ENCODE assay signal across 8 cellular contexts in the genomic region with DNA sequence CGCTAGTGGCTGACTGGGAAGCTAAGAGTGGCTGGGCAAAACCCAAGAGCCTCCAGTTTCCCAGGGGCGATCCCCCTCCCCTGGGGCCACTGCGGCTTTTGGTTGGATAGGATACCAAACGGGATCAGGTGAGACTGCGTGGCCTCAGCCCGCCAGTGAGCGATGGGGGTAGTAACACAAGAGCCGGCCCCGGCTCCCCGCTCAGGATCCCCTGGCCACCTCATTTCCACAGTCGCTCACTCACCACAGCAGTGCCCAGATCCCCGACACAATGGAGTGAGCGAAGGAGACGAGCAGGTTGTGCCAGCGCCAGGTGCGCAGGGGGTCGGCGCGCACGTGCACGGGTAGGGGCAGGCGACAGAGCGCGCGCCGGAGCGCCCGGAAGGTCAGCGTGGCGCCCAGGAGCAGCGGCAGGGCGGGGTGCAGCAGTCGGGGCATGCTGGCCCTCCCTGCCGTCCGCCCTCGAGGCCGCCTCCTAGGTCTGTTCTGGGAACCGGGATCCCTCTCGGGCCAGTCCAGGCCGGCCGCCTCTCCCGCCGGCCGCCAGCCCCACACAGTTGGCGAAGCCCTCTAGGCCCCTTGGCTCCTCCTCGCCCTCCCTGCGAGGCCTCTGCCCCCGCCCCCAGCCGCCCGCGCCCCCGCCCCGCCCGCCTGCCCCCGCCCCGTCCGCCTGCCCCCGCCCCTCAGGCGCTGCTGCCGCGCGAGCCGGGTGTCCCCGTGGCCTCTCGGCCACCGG. TPM values are rescaled to one million over a fixed set of nuclear protein-coding genes. Genes with fewer than 3 reads are reported as not detected.
DNase-seq lines count a peak whose midpoint lies in the region; ATAC-seq and TF ChIP-seq lines count a peak whose summit lies in the region.

A gene with protein sequence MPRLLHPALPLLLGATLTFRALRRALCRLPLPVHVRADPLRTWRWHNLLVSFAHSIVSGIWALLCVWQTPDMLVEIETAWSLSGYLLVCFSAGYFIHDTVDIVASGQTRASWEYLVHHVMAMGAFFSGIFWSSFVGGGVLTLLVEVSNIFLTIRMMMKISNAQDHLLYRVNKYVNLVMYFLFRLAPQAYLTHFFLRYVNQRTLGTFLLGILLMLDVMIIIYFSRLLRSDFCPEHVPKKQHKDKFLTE (minus strand): TSS at position 574 of the 736 bp plus-strand sequence. CDS start 136 bp downstream, at position 438.

- peak within 1 kb of the TSS; percentile 84 for H3K4me3 ChIP-seq in BLaER1

- H3K4me2 ChIP-seq in BLaER1: peak within 1 kb of the TSS; percentile 100

- BruUV-seq in MCF 10A (replicated peaks; lab: Mats Ljungman, UMichigan): no TSS peak

- POLR2A ChIA-PET in MCF 10A (lab: Yijun Ruan, JAX): interaction anchor here (0.7 to 18.0 kb wide), 34 partner anchors 10 to 866 kb away, joined by 3 to 1135 read pairs (median 6); partner anchors contain the start of genes BLTP2, DHRS13, FAM222B and FLOT2

- peaks cover 76% of the 10 kb centered on the region for H3K4me1 ChIP-seq in BLaER1

- peak within 1 kb of the TSS; percentile 86 for H3K9ac ChIP-seq in BLaER1

- H3K27me3 ChIP-seq in BLaER1: no peaks in the 10 kb centered on the region

- DNase-seq in NCI-H1417 treated with DMSO at 0.1 percent for 48 hours (lab: John Stamatoyannopoulos, UW): peak; percentile 61
- DNase-seq in MCF 10A (ENCODE audit: unreplicated experiment): peak; percentile 91
- DNase-seq in iPS-NIHi7 (ENCODE audit: extremely low spot score): peak; percentile 72
- peak; percentile 71 for DNase-seq in stimulated activated CD4-positive, alpha-beta T cell treated with anti-CD3 and anti-CD28 coated beads, Interleukin-12 subunit alpha, Interleukin-12 subunit beta, amount 100 ng/mL, for 4 hours

- peak; percentile 3 for ATAC-seq in GM19438 (IDR thresholded peaks at IDR 0.05; ENCODE audit: low read depth, unreplicated experiment)
- ATAC-seq in HG03457 (IDR thresholded peaks at IDR 0.05; ENCODE audit: unreplicated experiment): no peak

- peak within 1 kb of the TSS; percentile 91 for H3K4me3 Mint-ChIP-seq in T-helper 1 cell treated with Interleukin-12 subunit alpha and Interleukin-12 subunit beta and Interleukin-4 antibody, amounts not matched to agents 30 μg/mL and 1 μg/mL, for 36 hours
- H3K4me3 Mint-ChIP-seq in MCF 10A (ENCODE audit: unreplicated experiment): peak within 1 kb of the TSS; percentile 91

- peaks cover 44% of the 10 kb centered on the region for H3K36me3 ChIP-seq in BLaER1

- CTCF ChIA-PET in MCF 10A (lab: Yijun Ruan, JAX): interaction anchor here (0.5 to 9.2 kb wide), 21 partner anchors 9 to 393 kb away, joined by 3 to 365 read pairs (median 8); partner anchors contain the start of genes FLOT2 and TRAF4

- peak within 1 kb of the TSS; percentile 87 for H3K27ac ChIP-seq in BLaER1

- no peak for TF ChIP-seq CTCF in MCF 10A (IDR thresholded peaks at IDR 0.05; ENCODE audit: unreplicated experiment)

- peak within 1 kb of the TSS; percentile 97 for H3K27ac Mint-ChIP-seq in T-helper 1 cell treated with Interleukin-12 subunit alpha and Interleukin-12 subunit beta and Interleukin-4 antibody, amounts not matched to agents 30 μg/mL and 1 μg/mL, for 36 hours
- peak within 1 kb of the TSS; percentile 99 for H3K27ac Mint-ChIP-seq in MCF 10A (ENCODE audit: low read depth, unreplicated experiment)

- H4K20me1 ChIP-seq in BLaER1: peaks cover 50% of the 10 kb centered on the region

- no peaks in the 10 kb centered on the region for H3K9me3 Mint-ChIP-seq in T-helper 1 cell treated with Interleukin-12 subunit alpha and Interleukin-12 subunit beta and Interleukin-4 antibody, amounts not matched to agents 30 μg/mL and 1 μg/mL, for 36 hours
- H3K9me3 Mint-ChIP-seq in MCF 10A (ENCODE audit: unreplicated experiment): no peaks in the 10 kb centered on the region

- peaks cover 34% of the 10 kb centered on the region for H3K36me3 Mint-ChIP-seq in T-helper 1 cell treated with Interleukin-12 subunit alpha and Interleukin-12 subunit beta and Interleukin-4 antibody, amounts not matched to agents 30 μg/mL and 1 μg/mL, for 36 hours (ENCODE audit: low read depth)
- peaks cover 63% of the 10 kb centered on the region for H3K36me3 Mint-ChIP-seq in MCF 10A (ENCODE audit: insufficient read depth, unreplicated experiment)

- H3K9me3 ChIP-seq in BLaER1: no peaks in the 10 kb centered on the region

- H3K27me3 Mint-ChIP-seq in T-helper 1 cell treated with Interleukin-12 subunit alpha and Interleukin-12 subunit beta and Interleukin-4 antibody, amounts not matched to agents 30 μg/mL and 1 μg/mL, for 36 hours (ENCODE audit: low read depth): no peaks in the 10 kb centered on the region
- no peaks in the 10 kb centered on the region for H3K27me3 Mint-ChIP-seq in MCF 10A (ENCODE audit: insufficient read depth, unreplicated experiment)

- intact Hi-C loops in MCF 10A (cut with micrococcal nuclease): loop anchor here (1.0 to 2.0 kb wide), 3 partner anchors 153 to 226 kb away; partner anchors contain the start of gene DHRS13

- peaks cover 50% of the 10 kb centered on the region for H3K4me1 Mint-ChIP-seq in T-helper 1 cell treated with Interleukin-12 subunit alpha and Interleukin-12 subunit beta and Interleukin-4 antibody, amounts not matched to agents 30 μg/mL and 1 μg/mL, for 36 hours (ENCODE audit: low read depth)
- H3K4me1 Mint-ChIP-seq in MCF 10A (ENCODE audit: insufficient read depth, unreplicated experiment): peaks cover 27% of the 10 kb centered on the region

RNA-seq across cellular contexts. Expression of the gene that starts here (rescaled TPM):
- 13.4 and 18.7 TPM in 2 replicates for total RNA-seq in MCF 10A (2022)
